In genomic region chr6:5338177-5338960, GRCh38 we compare ENCODE assay signal across 15 cellular contexts.
A peak's percentile ranks its signal among the peaks of the same experiment; 100 is the strongest.
DNase-seq lines count a peak whose midpoint lies in the region; ATAC-seq, FAIRE-seq and TF ChIP-seq lines count a peak whose summit lies in the region.
"Had no signal": no experiment of that assay in that cellular context is flagged by ENCODE, and none has a peak within 500 bp of the region (broad histone marks: within the 10 kb centered on the region; RNA-seq: fewer than 3 reads in every experiment).

No MANE protein-coding gene starts in this region.

- FAIRE-seq in GM12891 (lab: Jason Lieb, UNC): peak; percentile 88
- FAIRE-seq: G401.6, pancreas had no signal

- no peaks in the 10 kb centered on the region for H3K36me3 Mint-ChIP-seq in activated T-helper 17 cell treated with anti-CD3 and anti-CD28 coated beads, Interleukin-2, amount 50 U/mL, for 72 hours (ENCODE audit: low read depth)
- H3K36me3 Mint-ChIP-seq: CD14-positive monocyte had no signal

- H3K9me3 Mint-ChIP-seq in activated T-helper 17 cell treated with anti-CD3 and anti-CD28 coated beads, Interleukin-2, amount 50 U/mL, for 72 hours: no peaks in the 10 kb centered on the region
- H3K9me3 Mint-ChIP-seq: CD14-positive monocyte had no signal

- DNase-seq in GM12891 (ENCODE audit: insufficient read length, low spot score): no peak
- no peak for DNase-seq in NAMALWA (ENCODE audit: low spot score)
- DNase-seq in HK-2 (ENCODE audit: unreplicated experiment): no peak
- DNase-seq: activated T-cell treated with anti-CD3 and anti-CD28 coated beads, Interleukin-2, amount 50 U/mL, for 48 hours; NCI-H2029 treated with DMSO at 0.1 percent for 48 hours; pancreas; spleen; WERI-Rb-1 had no signal

- H3K27me3 Mint-ChIP-seq in activated T-helper 17 cell treated with anti-CD3 and anti-CD28 coated beads, Interleukin-2, amount 50 U/mL, for 72 hours: no peaks in the 10 kb centered on the region

- peaks cover 19% of the 10 kb centered on the region for H3K4me1 Mint-ChIP-seq in activated T-helper 17 cell treated with anti-CD3 and anti-CD28 coated beads, Interleukin-2, amount 50 U/mL, for 72 hours

- ATAC-seq in GM19397 (IDR thresholded peaks at IDR 0.05; ENCODE audit: unreplicated experiment) (peak; percentile 48), HG02973 (IDR thresholded peaks at IDR 0.05; ENCODE audit: unreplicated experiment) (peak; percentile 59), HG03135 (IDR thresholded peaks at IDR 0.05; ENCODE audit: unreplicated experiment) (no peak), GM18858 (IDR thresholded peaks at IDR 0.05; ENCODE audit: unreplicated experiment) (no peak)
- ATAC-seq in activated T-helper 17 cell treated with anti-CD3 and anti-CD28 coated beads, Interleukin-2, amount 50 U/mL, for 72 hours (replicated peaks): peak; percentile 66
- ATAC-seq: pancreas had no signal

- TF ChIP-seq POLR2A in GM12891 (IDR thresholded peaks at IDR 0.05; ENCODE audit: low read depth, low read length): no peak

- peak overlapping the region; percentile 28 for H3K27ac Mint-ChIP-seq in activated T-helper 17 cell treated with anti-CD3 and anti-CD28 coated beads, Interleukin-2, amount 50 U/mL, for 72 hours
- H3K27ac Mint-ChIP-seq: CD14-positive monocyte had no signal

- H3K4me3 Mint-ChIP-seq in activated T-helper 17 cell treated with anti-CD3 and anti-CD28 coated beads, Interleukin-2, amount 50 U/mL, for 72 hours: peak overlapping the region; percentile 60
- H3K4me3 Mint-ChIP-seq: CD14-positive monocyte had no signal

TF ChIP-seq in GM12891, 5 proteins besides CTCF, POLR2A, EP300 and RAD21:
- TF ChIP-seq SPI1 (IDR thresholded peaks at IDR 0.05; ENCODE audit: low read depth, low read length): peak; percentile 52; the same call in 1 of the 2 replicates
- no peak for TF ChIP-seq POLR2AphosphoS5 (IDR thresholded peaks at IDR 0.05; ENCODE audit: low read depth, low read length)
- no peak for TF ChIP-seq PAX5 (IDR thresholded peaks at IDR 0.05; ENCODE audit: insufficient read depth, low read length, severe bottlenecking)

Comparison
In these comparisons a context has a peak if more than half of its experiments do, and no peak if none do; other contexts are left out.
1. ATAC-seq: peak in GM19397 (single experiment), HG02973 (single experiment) and activated T-helper 17 cell treated with anti-CD3 and anti-CD28 coated beads, Interleukin-2, amount 50 U/mL, for 72 hours (single experiment); none in HG03135 (single experiment) and GM18858 (single experiment).